Comparison of ENCODE assay signal across 16 cellular contexts in the genomic region with DNA sequence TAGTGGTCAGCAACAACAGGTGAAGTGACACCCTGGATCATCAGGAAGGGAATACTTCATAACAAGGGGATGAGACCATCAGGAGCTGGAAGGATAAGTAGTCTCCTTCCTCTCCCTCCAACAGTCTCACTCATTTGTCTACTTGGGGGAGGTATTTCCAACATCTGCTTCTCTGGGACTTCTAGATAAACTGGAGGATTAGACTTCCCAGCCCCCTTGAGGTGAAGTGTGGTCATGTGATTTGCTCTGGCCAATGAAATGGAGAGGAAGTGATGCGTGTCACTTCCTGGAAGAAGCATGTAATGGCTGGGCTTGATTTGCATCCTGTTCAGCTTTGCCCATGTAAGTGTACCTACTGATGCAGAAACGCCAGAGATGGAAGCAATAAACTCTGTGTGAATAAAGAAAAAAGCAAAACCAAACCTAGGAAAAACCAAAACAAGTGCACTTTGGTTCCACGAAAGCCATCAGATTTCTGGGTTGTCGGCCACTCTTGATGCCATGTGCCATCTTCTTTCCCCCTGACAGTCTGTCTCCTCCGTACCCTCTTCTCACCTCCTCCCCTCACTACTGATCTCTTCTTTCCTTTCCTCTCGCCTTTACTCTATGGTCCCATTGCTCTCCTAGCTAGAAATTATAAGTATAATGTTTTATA.
DNase-seq lines count a peak whose midpoint lies in the region; ATAC-seq, FAIRE-seq and TF ChIP-seq lines count a peak whose summit lies in the region.
"Had no signal": no experiment of that assay in that cellular context is flagged by ENCODE, and none has a peak within 500 bp of the region (broad histone marks: within the 10 kb centered on the region; RNA-seq: fewer than 3 reads in every experiment).

No MANE protein-coding gene starts in this region.

- H3K4me1 ChIP-seq in CD8-positive, alpha-beta T cell (ENCODE audit: insufficient read depth, low read length): no peaks in the 10 kb centered on the region
- peaks cover 54% of the 10 kb centered on the region for H3K4me1 ChIP-seq in MM.1S (ENCODE audit: low read length)
- peaks cover 21% of the 10 kb centered on the region for H3K4me1 ChIP-seq in GM12878 (ENCODE audit: control insufficient read depth, insufficient read depth, low read length)
- H3K4me1 ChIP-seq in sigmoid colon: no peaks in the 10 kb centered on the region
- H3K4me1 ChIP-seq in thyroid gland: no peaks in the 10 kb centered on the region
- no peaks in the 10 kb centered on the region for H3K4me1 ChIP-seq in HAP-1
- H3K4me1 ChIP-seq: lower lobe of right lung, SJSA1 had no signal

- H3K9ac ChIP-seq in MM.1S (ENCODE audit: low read length): no peak overlapping the region; the same call in 1 of the 2 replicates
- H3K9ac ChIP-seq in GM12878 (ENCODE audit: control insufficient read depth, insufficient read depth, low read length): peak overlapping the region; percentile 72

- peaks cover 42% of the 10 kb centered on the region for H3F3A ChIP-seq in MM.1S (ENCODE audit: insufficient read depth, low read length)

- no peak overlapping the region for H3K27ac ChIP-seq in CD8-positive, alpha-beta T cell (ENCODE audit: low read depth, low read length)
- peak overlapping the region; percentile 97; the same call in 1 of the 2 replicates for H3K27ac ChIP-seq in MM.1S (ENCODE audit: low read length)
- H3K27ac ChIP-seq in GM12878 (ENCODE audit: control insufficient read depth, insufficient read depth): peak overlapping the region; percentile 98
- no peak overlapping the region for H3K27ac ChIP-seq in sigmoid colon
- H3K27ac ChIP-seq in thyroid gland: no peak overlapping the region
- H3K27ac ChIP-seq: lower lobe of right lung, SJSA1 had no signal

- peaks cover 2% of the 10 kb centered on the region for H3K9me3 Mint-ChIP-seq in CD8-positive, alpha-beta T cell
- H3K9me3 Mint-ChIP-seq: GM23338 had no signal

- H3K36me3 ChIP-seq in CD8-positive, alpha-beta T cell (ENCODE audit: insufficient read depth, low read length): no peaks in the 10 kb centered on the region
- no peaks in the 10 kb centered on the region for H3K36me3 ChIP-seq in MM.1S (replicated peaks; ENCODE audit: insufficient read depth, low read length)
- H3K36me3 ChIP-seq in GM12878 (ENCODE audit: control insufficient read depth in 2 of 2, insufficient read depth in 2 of 2, low read length in 1 of 2): no peaks in the 10 kb centered on the region
- no peaks in the 10 kb centered on the region for H3K36me3 ChIP-seq in sigmoid colon
- H3K36me3 ChIP-seq in thyroid gland: no peaks in the 10 kb centered on the region
- H3K36me3 ChIP-seq in HAP-1 (replicated peaks): no peaks in the 10 kb centered on the region
- H3K36me3 ChIP-seq: SJSA1 had no signal

- H3K27me3 ChIP-seq in CD8-positive, alpha-beta T cell (ENCODE audit: insufficient read depth, low read length): no peaks in the 10 kb centered on the region
- H3K27me3 ChIP-seq in MM.1S (replicated peaks; ENCODE audit: insufficient read depth, low read length) (no peaks in the 10 kb centered on the region), GM12878 (replicated peaks in 1 of 2; ENCODE audit: control insufficient read depth in 2 of 2, insufficient read depth in 2 of 2, low read length in 1 of 2) (no peaks in the 10 kb centered on the region), sigmoid colon (no peaks in the 10 kb centered on the region), thyroid gland (no peaks in the 10 kb centered on the region), HAP-1 (ENCODE audit: low read depth) (no peaks in the 10 kb centered on the region)
- H3K27me3 ChIP-seq: SJSA1 had no signal

- H3K9me3 ChIP-seq in CD8-positive, alpha-beta T cell (ENCODE audit: low read length): no peaks in the 10 kb centered on the region
- no peaks in the 10 kb centered on the region for H3K9me3 ChIP-seq in MM.1S (replicated peaks; ENCODE audit: insufficient read depth, low read length)
- H3K9me3 ChIP-seq in GM12878 (replicated peaks; ENCODE audit: control insufficient read depth, insufficient read depth, low read length): no peaks in the 10 kb centered on the region
- no peaks in the 10 kb centered on the region for H3K9me3 ChIP-seq in sigmoid colon
- no peaks in the 10 kb centered on the region for H3K9me3 ChIP-seq in thyroid gland
- H3K9me3 ChIP-seq in HAP-1: no peaks in the 10 kb centered on the region
- H3K9me3 ChIP-seq: lower lobe of right lung, SJSA1 had no signal

- intact Hi-C loops in CD8-positive, alpha-beta T cell (cut with DNase I, micrococcal nuclease): no loop called here
- intact Hi-C loops in GM12878 (cut with micrococcal nuclease; ENCODE audit: unreplicated experiment) (loop anchor here (2.0 to 5.0 kb wide), 3 partner anchors 35 to 206 kb away; no protein-coding TSS in a partner anchor), sigmoid colon (cut with DNase I) (no loop called here), thyroid gland (cut with DNase I) (no loop called here)

- 2% methylated on average over 6 of the region's 6 CpGs for WGBS in GM12878 (ENCODE audit: insufficient coverage, insufficient replicate concordance, low lambda C conversion rate, missing lambda C conversion rate)
- WGBS in sigmoid colon, 2 donors: 90 to 96% methylated on average over 6 of the region's 6 CpGs
- 96 to 98% methylated on average over 6 of the region's 6 CpGs for WGBS in thyroid gland, 2 donors

- CTCF ChIA-PET in CD8-positive, alpha-beta T cell (lab: Charles Lee): interaction anchor here (1.5 kb wide), 1 partner anchor 56 kb away, joined by 4 read pairs; no protein-coding TSS in a partner anchor
- CTCF ChIA-PET in GM12878 (lab: Yijun Ruan, JAX): interaction anchor here (0.7 to 7.4 kb wide), 12 partner anchors 13 to 221 kb away, joined by 3 to 105 read pairs (median 6); no protein-coding TSS in a partner anchor

- RAD21 ChIA-PET in GM12878 (lab: Charles Lee; ENCODE audit: unreplicated experiment): interaction anchor here (0.7 to 7.4 kb wide), 19 partner anchors 7 to 149 kb away, joined by 3 to 189 read pairs (median 6); no protein-coding TSS in a partner anchor

- no peaks in the 10 kb centered on the region for H3K4me1 Mint-ChIP-seq in CD8-positive, alpha-beta T cell (ENCODE audit: low read depth)

- H3K9me2 ChIP-seq in MM.1S (replicated peaks; ENCODE audit: insufficient read depth, low read length): no peaks in the 10 kb centered on the region

- TF ChIP-seq RAD21 in GM12878 (IDR thresholded peaks at IDR 0.05; ENCODE audit: insufficient read depth, low read depth, low read length): no peak

- TF ChIP-seq EP300 in GM12878 (IDR thresholded peaks at IDR 0.05; ENCODE audit: borderline replicate concordance in 1 of 2, control insufficient read depth in 1 of 2, low read depth in 2 of 2, low read length in 2 of 2) (no peak), sigmoid colon (IDR thresholded peaks at IDR 0.05) (no peak)

- POLR2A ChIA-PET in CD8-positive, alpha-beta T cell (lab: Charles Lee): interaction anchor here (0.6 kb wide), 1 partner anchor 95 kb away, joined by 3 read pairs; no protein-coding TSS in a partner anchor
- POLR2A ChIA-PET in GM12878 (lab: Charles Lee): interaction anchor here (1.0 to 7.4 kb wide), 11 partner anchors 12 to 149 kb away, joined by 3 to 192 read pairs (median 8); no protein-coding TSS in a partner anchor

- H3K4me2 ChIP-seq in MM.1S (ENCODE audit: low read depth, low read length) (peak overlapping the region; percentile 73; the same call in 1 of the 2 replicates), GM12878 (ENCODE audit: control insufficient read depth, insufficient read depth) (peak overlapping the region; percentile 88)
- H3K4me2 ChIP-seq: GM23338 had no signal

- SMC1A ChIA-PET in GM12878 (lab: Charles Lee; ENCODE audit: uncharacterized antibody, unreplicated experiment): interaction anchor here (0.6 to 7.5 kb wide), 20 partner anchors 9 to 141 kb away, joined by 3 to 245 read pairs (median 8); no protein-coding TSS in a partner anchor

- DNase-seq in CD8-positive, alpha-beta T cell: no peak
- DNase-seq in GM12864 (ENCODE audit: low read depth): peak; percentile 92
- no peak for DNase-seq in MM.1S
- peak; percentile 96 for DNase-seq in GM12878 (ENCODE audit: low read depth, low spot score)
- DNase-seq in sigmoid colon: no peak
- DNase-seq in thyroid gland: no peak
- DNase-seq in mucosa of gallbladder (ENCODE audit: low spot score): no peak
- no peak for DNase-seq in HAP-1 (ENCODE audit: low spot score in 2 of 2)
- DNase-seq: C1 segment of cervical spinal cord, lower lobe of right lung, NCI-H1417 treated with DMSO at 0.1 percent for 48 hours, NCI-H748 treated with DMSO at 0.1 percent for 48 hours, substantia nigra had no signal

- H3K79me2 ChIP-seq in MM.1S (ENCODE audit: low read length): 0 out of 2 replicates have a peak, but pooled peaks cover 4% of the 10 kb centered on the region
- peaks cover 23% of the 10 kb centered on the region for H3K79me2 ChIP-seq in GM12878 (ENCODE audit: control insufficient read depth, insufficient read depth, low read length)

- H3K36me3 Mint-ChIP-seq in CD8-positive, alpha-beta T cell: peaks cover 39% of the 10 kb centered on the region

- in situ Hi-C loops in GM12878 (cut with MboI): loop anchor here (5.0 kb wide), 1 partner anchor 116 kb away; no protein-coding TSS in a partner anchor
- in situ Hi-C loops in HAP-1 (cut with MboI; ENCODE audit: low sequenced_read_pairs): no loop called here

- no peak; the same call in 1 of the 2 replicates for TF ChIP-seq POLR2A in GM12878 (IDR thresholded peaks at IDR 0.05; ENCODE audit: low read depth, low read length)
- TF ChIP-seq POLR2A in sigmoid colon (IDR thresholded peaks at IDR 0.05): no peak
- TF ChIP-seq POLR2A in thyroid gland (IDR thresholded peaks at IDR 0.05): no peak

- H3K27ac Mint-ChIP-seq in CD8-positive, alpha-beta T cell: peak overlapping the region; percentile 27
- H3K27ac Mint-ChIP-seq: GM23338 had no signal

- no TSS peak for BruUV-seq in GM12878 (replicated peaks; lab: Mats Ljungman, UMichigan)

- H4K20me1 ChIP-seq in MM.1S (ENCODE audit: insufficient read depth, low read length) (no peaks in the 10 kb centered on the region), GM12878 (ENCODE audit: control insufficient read depth, insufficient read depth) (no peaks in the 10 kb centered on the region)

- H3K4me3 ChIP-seq in CD8-positive, alpha-beta T cell (ENCODE audit: low read depth, low read length): no peak overlapping the region
- H3K4me3 ChIP-seq in GM12864 (ENCODE audit: low read depth, low read length) (peak overlapping the region; percentile 39), MM.1S (ENCODE audit: low read length) (no peak overlapping the region), GM12878 (peak overlapping the region; percentile 54; the same call in 1 of the 2 replicates), sigmoid colon (no peak overlapping the region), thyroid gland (replicated peaks in 1 of 3) (no peak overlapping the region), HAP-1 (no peak overlapping the region)
- H3K4me3 ChIP-seq: GM23338, lower lobe of right lung, SJSA1 had no signal

- TF ChIP-seq CTCF in CD8-positive, alpha-beta T cell (IDR thresholded peaks at IDR 0.05): no peak
- TF ChIP-seq CTCF in GM12864 (IDR thresholded peaks at IDR 0.05; ENCODE audit: low read depth, low read length, missing control alignments): no peak
- no peak for TF ChIP-seq CTCF in MM.1S (IDR thresholded peaks at IDR 0.05; ENCODE audit: low read length)
- no peak for TF ChIP-seq CTCF in GM12878 (IDR thresholded peaks at IDR 0.05 in 2 of 3, conservative IDR thresholded peaks at IDR 0.05 in 1 of 3; ENCODE audit: control insufficient read depth in 2 of 3, extremely low read depth in 1 of 3, insufficient read depth in 1 of 3, low read depth in 3 of 3, low read length in 3 of 3)
- no peak for TF ChIP-seq CTCF in sigmoid colon (IDR thresholded peaks at IDR 0.05)
- no peak for TF ChIP-seq CTCF in thyroid gland (IDR thresholded peaks at IDR 0.05)

- H3K4me3 Mint-ChIP-seq in CD8-positive, alpha-beta T cell: no peak overlapping the region
- H3K4me3 Mint-ChIP-seq: GM23338 had no signal

- no peak for ATAC-seq in CD8-positive, alpha-beta T cell
- ATAC-seq in GM12878: peak; percentile 19
- ATAC-seq: GM23338, lower lobe of right lung had no signal

- peak; percentile 49 for FAIRE-seq in GM12878 (lab: Jason Lieb, UNC)
- FAIRE-seq: colon had no signal

- H2AFZ ChIP-seq in MM.1S (ENCODE audit: low read length): no peak overlapping the region
- peak overlapping the region; percentile 46; the same call in 1 of the 2 replicates for H2AFZ ChIP-seq in GM12878 (ENCODE audit: control insufficient read depth, low read depth, low read length)
- H2AFZ ChIP-seq: GM23338 had no signal

- H3K27me3 Mint-ChIP-seq in CD8-positive, alpha-beta T cell (ENCODE audit: low read depth): no peaks in the 10 kb centered on the region

Comparison
In these comparisons a context has a peak if more than half of its experiments do, and no peak if none do; other contexts are left out.
1. DNase-seq: peak in GM12864 (single experiment) and GM12878 (single experiment); none in CD8-positive, alpha-beta T cell (0 of 7), MM.1S (single experiment), sigmoid colon (single experiment), thyroid gland (0 of 2), mucosa of gallbladder (single experiment) and HAP-1 (0 of 2).
2. H3K27ac ChIP-seq: peak in MM.1S (single experiment) and GM12878 (single experiment); none in CD8-positive, alpha-beta T cell (single experiment), sigmoid colon (0 of 4) and thyroid gland (0 of 3).
3. H3K4me3 ChIP-seq: peak in GM12864 (single experiment) and GM12878 (single experiment); none in CD8-positive, alpha-beta T cell (single experiment), MM.1S (single experiment), sigmoid colon (0 of 4), thyroid gland (0 of 3) and HAP-1 (single experiment).